ENCODE assay signal across 14 cellular contexts in the genomic region with DNA sequence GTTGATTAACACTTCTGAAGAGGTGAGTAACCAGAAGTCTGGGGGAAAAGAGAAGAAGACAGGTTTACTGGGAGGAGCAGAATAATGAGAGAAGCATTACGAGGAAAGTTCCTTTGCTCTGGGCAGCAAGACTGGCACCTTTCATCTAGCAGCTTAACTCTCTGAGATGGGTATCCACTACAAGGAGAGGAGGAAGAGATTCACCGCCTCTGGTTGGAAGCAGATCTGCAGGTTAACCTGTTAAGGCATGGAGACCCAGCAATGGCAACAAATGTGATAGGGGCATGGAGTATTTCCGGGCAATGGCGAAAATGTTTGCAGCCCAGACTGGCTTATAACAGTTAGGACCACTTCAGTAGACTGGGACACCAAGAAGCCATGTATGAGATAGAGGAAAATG.
DNase-seq lines count a peak whose midpoint lies in the region; ATAC-seq, FAIRE-seq and TF ChIP-seq lines count a peak whose summit lies in the region.
"Had no signal": no experiment of that assay in that cellular context is flagged by ENCODE, and none has a peak within 500 bp of the region (broad histone marks: within the 10 kb centered on the region; RNA-seq: fewer than 3 reads in every experiment).

No MANE protein-coding gene starts in this region.

- WGBS in A549 (ENCODE audit: missing lambda C conversion rate) = 49% methylated on average over 4 of the region's 4 CpGs
- WGBS in mesendoderm (ENCODE audit: extremely low coverage, insufficient coverage, low lambda C conversion rate) = no CpG with 5 or more reads among the region's 4 CpGs

- H3K36me3 Mint-ChIP-seq in GM23338 (ENCODE audit: low read depth) (no peaks in the 10 kb centered on the region), WTC11 (no peaks in the 10 kb centered on the region)
- no peaks in the 10 kb centered on the region for H3K36me3 Mint-ChIP-seq in activated naive CD4-positive, alpha-beta T cell treated with anti-CD3 and anti-CD28 coated beads, Interleukin-2, amount 10 ng/mL, durations not matched to agents 7 days and 5 days
- H3K36me3 Mint-ChIP-seq: CD14-positive monocyte had no signal

- H2BK5ac ChIP-seq in mesendoderm (ENCODE audit: low read length) = no peak overlapping the region

- H3K4me3 Mint-ChIP-seq in GM23338 = no peak overlapping the region
- H3K4me3 Mint-ChIP-seq in WTC11 = no peak overlapping the region
- H3K4me3 Mint-ChIP-seq in activated naive CD4-positive, alpha-beta T cell treated with anti-CD3 and anti-CD28 coated beads, Interleukin-2, amount 10 ng/mL, durations not matched to agents 7 days and 5 days = no peak overlapping the region
- H3K4me3 Mint-ChIP-seq: CD14-positive monocyte had no signal

- H3K27me3 Mint-ChIP-seq in GM23338 (ENCODE audit: insufficient read depth, low read depth, poor library complexity) (no peaks in the 10 kb centered on the region), WTC11 (ENCODE audit: low read depth) (no peaks in the 10 kb centered on the region)
- H3K27me3 Mint-ChIP-seq in activated naive CD4-positive, alpha-beta T cell treated with anti-CD3 and anti-CD28 coated beads, Interleukin-2, amount 10 ng/mL, durations not matched to agents 7 days and 5 days = no peaks in the 10 kb centered on the region

- ATAC-seq in A549 (peak; percentile 43 to 54; a peak in 2 of 6 replicates), GM23338 (peak; percentile 71), WTC11 (peak; percentile 80)
- ATAC-seq: GM12878, HCT116 had no signal

- CTCF ChIA-PET in A549 (lab: Yijun Ruan, JAX) (no interaction called here), WTC11 (lab: Charles Lee) (interaction anchor here (0.6 to 2.3 kb wide), 2 partner anchors 17 to 233 kb away, joined by 3 to 5 read pairs; no protein-coding TSS in a partner anchor)
- CTCF ChIA-PET in activated naive CD4-positive, alpha-beta T cell treated with anti-CD3 and anti-CD28 coated beads, Interleukin-2, amount 10 ng/mL, durations not matched to agents 7 days and 5 days (lab: Charles Lee) = no interaction called here

- no peak overlapping the region for H4K8ac ChIP-seq in mesendoderm (ENCODE audit: low read depth, low read length)

- no peak for TF ChIP-seq EP300 in A549 (IDR thresholded peaks at IDR 0.05)

- H2BK15ac ChIP-seq in mesendoderm (replicated peaks; ENCODE audit: low read depth) = no peak overlapping the region

- H3K4me1 Mint-ChIP-seq in GM23338 (peaks cover 2% of the 10 kb centered on the region; the same call in 1 of the 3 replicates), WTC11 (no peaks in the 10 kb centered on the region)
- no peaks in the 10 kb centered on the region for H3K4me1 Mint-ChIP-seq in activated naive CD4-positive, alpha-beta T cell treated with anti-CD3 and anti-CD28 coated beads, Interleukin-2, amount 10 ng/mL, durations not matched to agents 7 days and 5 days

- DNase-seq in A549 (ENCODE audit: low read depth in 1 of 2, low spot score in 1 of 2) (no peak), GM23338 (ENCODE audit: low spot score) (peak; percentile 38), WTC11 (ENCODE audit: low spot score) (no peak), mesendoderm (peak; percentile 22), OCI-M1 (lab: John Stamatoyannopoulos, UW) (no peak), dermis blood vessel endothelial cell (no peak)
- no peak for DNase-seq in activated naive CD4-positive, alpha-beta T cell treated with anti-CD3 and anti-CD28 coated beads, Interleukin-2, amount 10 ng/mL, durations not matched to agents 7 days and 5 days
- DNase-seq: DMS79 had no signal

- H3K9ac ChIP-seq in mesendoderm (ENCODE audit: low read length) = no peak overlapping the region

- no peaks in the 10 kb centered on the region for H4K20me1 ChIP-seq in GM23338 (replicated peaks; ENCODE audit: insufficient read depth)

- H3K4me2 ChIP-seq in A549 (no peak overlapping the region), GM23338 (no peak overlapping the region), mesendoderm (ENCODE audit: low read length) (no peak overlapping the region)

- H3K4ac ChIP-seq in mesendoderm (ENCODE audit: low read depth, low read length) = no peak overlapping the region

- no peak overlapping the region for H3K56ac ChIP-seq in mesendoderm (ENCODE audit: low read length)

- no peak overlapping the region for H2AK5ac ChIP-seq in mesendoderm (ENCODE audit: low read length)

- no peak overlapping the region for H3K18ac ChIP-seq in mesendoderm (ENCODE audit: low read length)

- no peaks in the 10 kb centered on the region for H3K79me1 ChIP-seq in mesendoderm (ENCODE audit: low read length)

- no peak overlapping the region for H3K23ac ChIP-seq in mesendoderm (ENCODE audit: low read length)

- H3K27ac ChIP-seq in A549 (no peak overlapping the region), GM23338 (ENCODE audit: low read depth) (no peak overlapping the region), mesendoderm (ENCODE audit: low read depth, low read length) (no peak overlapping the region)
- H3K27ac ChIP-seq: HL-60 had no signal

- no peak overlapping the region for H2BK120ac ChIP-seq in mesendoderm (ENCODE audit: low read depth, low read length)

- FAIRE-seq in A549 (lab: Jason Lieb, UNC) = no peak
- FAIRE-seq: GM12878, GM18507, H54 had no signal

- H3K9me3 ChIP-seq in A549 = no peaks in the 10 kb centered on the region

- no peak for TF ChIP-seq CTCF in A549 (IDR thresholded peaks at IDR 0.05)
- TF ChIP-seq CTCF in GM23338 (conservative IDR thresholded peaks at IDR 0.05; ENCODE audit: low read depth in 2 of 2) = peak in 1 of 2 experiments; percentile 22; a peak in 1 of 4 replicates
- no peak for TF ChIP-seq CTCF in WTC11 (IDR thresholded peaks at IDR 0.05)

- TF ChIP-seq RAD21 in A549 (conservative IDR thresholded peaks at IDR 0.05 in 1 of 2, IDR thresholded peaks at IDR 0.05 in 1 of 2) = no peak

- H3K4me3 ChIP-seq in A549 = no peak overlapping the region
- H3K4me3 ChIP-seq in GM23338 = no peak overlapping the region
- H3K4me3 ChIP-seq in mesendoderm (ENCODE audit: low read length) = no peak overlapping the region
- H3K4me3 ChIP-seq: GM12878 had no signal

- H3K9me3 Mint-ChIP-seq in GM23338 (no peaks in the 10 kb centered on the region), WTC11 (no peaks in the 10 kb centered on the region)
- H3K9me3 Mint-ChIP-seq in activated naive CD4-positive, alpha-beta T cell treated with anti-CD3 and anti-CD28 coated beads, Interleukin-2, amount 10 ng/mL, durations not matched to agents 7 days and 5 days = no peaks in the 10 kb centered on the region

- H3K4me1 ChIP-seq in A549 (no peaks in the 10 kb centered on the region), GM23338 (ENCODE audit: insufficient read depth) (no peaks in the 10 kb centered on the region), mesendoderm (ENCODE audit: control insufficient read depth, low read depth, low read length) (no peaks in the 10 kb centered on the region)

- no peak for TF ChIP-seq POLR2A in A549 (IDR thresholded peaks at IDR 0.05; ENCODE audit: low read length)

- no peak overlapping the region for H2AFZ ChIP-seq in GM23338

- H4K5ac ChIP-seq in mesendoderm (ENCODE audit: low read length) = no peak overlapping the region

- no peaks in the 10 kb centered on the region for H3K9me2 ChIP-seq in GM23338 (ENCODE audit: insufficient read depth)

- POLR2A ChIA-PET in A549 (lab: Yijun Ruan, JAX) = no interaction called here
- POLR2A ChIA-PET in WTC11 (lab: Charles Lee) = no interaction called here

- no peak overlapping the region for H3K27ac Mint-ChIP-seq in GM23338
- no peak overlapping the region for H3K27ac Mint-ChIP-seq in WTC11
- no peak overlapping the region for H3K27ac Mint-ChIP-seq in activated naive CD4-positive, alpha-beta T cell treated with anti-CD3 and anti-CD28 coated beads, Interleukin-2, amount 10 ng/mL, durations not matched to agents 7 days and 5 days
- H3K27ac Mint-ChIP-seq: CD14-positive monocyte had no signal

- H3K27me3 ChIP-seq in GM23338 (ENCODE audit: insufficient read depth) (no peaks in the 10 kb centered on the region), mesendoderm (ENCODE audit: insufficient read depth, low read length, poor library complexity) (no peaks in the 10 kb centered on the region)

- H3K79me2 ChIP-seq in GM23338 (replicated peaks; ENCODE audit: insufficient read depth) (no peaks in the 10 kb centered on the region), mesendoderm (ENCODE audit: control insufficient read depth, insufficient read depth, low read length) (no peaks in the 10 kb centered on the region)

- no peaks in the 10 kb centered on the region for H3K36me3 ChIP-seq in GM23338 (ENCODE audit: insufficient read depth)
- no peaks in the 10 kb centered on the region for H3K36me3 ChIP-seq in mesendoderm (ENCODE audit: control insufficient read depth, insufficient read depth, low read length)

- H3F3A ChIP-seq in GM23338 (replicated peaks; ENCODE audit: low read depth) = no peaks in the 10 kb centered on the region

TF ChIP-seq in A549, 52 proteins besides CTCF, POLR2A, EP300 and RAD21 (continues in another document):
- TF ChIP-seq MAZ (IDR thresholded peaks at IDR 0.05; ENCODE audit: borderline replicate concordance, low read depth, low read length) = no peak
- TF ChIP-seq, protein P1, sequence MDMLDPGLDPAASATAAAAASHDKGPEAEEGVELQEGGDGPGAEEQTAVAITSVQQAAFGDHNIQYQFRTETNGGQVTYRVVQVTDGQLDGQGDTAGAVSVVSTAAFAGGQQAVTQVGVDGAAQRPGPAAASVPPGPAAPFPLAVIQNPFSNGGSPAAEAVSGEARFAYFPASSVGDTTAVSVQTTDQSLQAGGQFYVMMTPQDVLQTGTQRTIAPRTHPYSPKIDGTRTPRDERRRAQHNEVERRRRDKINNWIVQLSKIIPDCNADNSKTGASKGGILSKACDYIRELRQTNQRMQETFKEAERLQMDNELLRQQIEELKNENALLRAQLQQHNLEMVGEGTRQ (IDR thresholded peaks at IDR 0.05) = no peak

TF ChIP-seq in WTC11, 78 proteins besides CTCF, POLR2A, EP300 and RAD21 (continues in another document):
- no peak for TF ChIP-seq ESRRA (CRISPR knock-in tag; IDR thresholded peaks at IDR 0.05; ENCODE audit: borderline replicate concordance)

Comparison
In these comparisons a context has a peak if more than half of its experiments do, and no peak if none do; other contexts are left out.
1. DNase-seq: peak in GM23338 (single experiment) and mesendoderm (single experiment); none in A549 (0 of 2), WTC11 (single experiment), activated naive CD4-positive, alpha-beta T cell treated with anti-CD3 and anti-CD28 coated beads, Interleukin-2, amount 10 ng/mL, durations not matched to agents 7 days and 5 days (single experiment), OCI-M1 (single experiment) and dermis blood vessel endothelial cell (single experiment).
2. Peak in every context shown above with its lines, with median percentiles within 50 percentile points of each other: ATAC-seq.